8 cellular contexts compared by ENCODE assay signal in the genomic region with DNA sequence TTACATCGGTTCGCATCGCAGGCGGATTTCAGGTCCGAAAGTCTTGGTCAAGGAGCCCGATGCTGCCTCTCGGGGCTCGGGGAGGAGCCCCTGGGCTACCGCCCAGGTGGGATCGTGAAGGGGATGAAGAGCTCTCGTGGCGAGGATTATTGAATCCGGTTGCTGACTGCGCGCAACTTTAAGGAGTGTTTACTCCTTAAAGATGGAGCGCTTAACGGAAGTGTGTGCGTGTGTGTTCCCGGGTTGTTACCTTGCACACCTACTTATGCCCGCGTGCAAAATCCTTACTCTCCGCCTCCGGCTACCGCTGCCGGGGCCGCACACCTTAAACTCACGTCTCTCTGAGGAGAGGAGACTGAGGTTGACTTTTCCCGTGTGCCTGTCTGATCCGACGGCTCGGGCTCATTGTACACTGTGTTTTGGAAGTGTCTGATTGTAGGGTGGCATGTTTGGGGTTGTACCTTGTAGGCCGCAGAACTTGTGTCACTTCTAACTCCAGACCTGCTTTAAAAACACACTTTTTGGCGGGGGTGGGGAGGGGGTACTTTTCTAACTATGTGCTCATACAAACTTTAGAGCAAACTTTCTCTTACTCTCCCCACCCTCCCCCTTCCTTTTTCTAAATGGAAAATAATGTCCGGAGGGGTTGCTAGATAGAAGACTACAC. TPM values are rescaled to one million over a fixed set of nuclear protein-coding genes. Genes with fewer than 3 reads are reported as not detected.
DNase-seq lines count a peak whose midpoint lies in the region; ATAC-seq, FAIRE-seq and TF ChIP-seq lines count a peak whose summit lies in the region.
"Not testable (repeated sequence)": the region's sequence is repeated elsewhere in the genome, so short reads cannot be mapped to it uniquely, and the experiment has no call there.

No MANE protein-coding gene starts in this region.

- TF ChIP-seq CTCF in OCI-LY1 (IDR thresholded peaks at IDR 0.05; ENCODE audit: low read length); smooth muscle cell (IDR thresholded peaks at IDR 0.05; ENCODE audit: borderline replicate concordance, insufficient read depth, poor library complexity, severe bottlenecking): not testable (repeated sequence)

- H3K27me3 Mint-ChIP-seq in activated T-cell treated with anti-CD3 and anti-CD28 coated beads, Interleukin-2, amount 50 U/mL, for 4 hours (ENCODE audit: low read depth); central memory CD8-positive, alpha-beta T cell: not testable (repeated sequence)

- H3K27ac ChIP-seq in OCI-LY1 (ENCODE audit: low read depth, low read length, poor library complexity, severe bottlenecking) (peak overlapping the region; percentile 86), mesenchymal stem cell (ENCODE audit: low read length, poor library complexity, severe bottlenecking) (peak overlapping the region; percentile 78), aorta (ENCODE audit: low read depth in 1 of 2, low read length in 2 of 2) (peak overlapping the region; percentile 2 to 87)
- not testable (repeated sequence) for H3K27ac ChIP-seq in smooth muscle cell (ENCODE audit: low read depth)

- not testable (repeated sequence) for H2AFZ ChIP-seq in OCI-LY1 (ENCODE audit: low read length)
- H2AFZ ChIP-seq in mesenchymal stem cell (ENCODE audit: low read depth, low read length) (peak overlapping the region; percentile 89), smooth muscle cell (ENCODE audit: low read depth) (peak overlapping the region; percentile 71)

- H3K4me3 ChIP-seq in OCI-LY1 (ENCODE audit: low read depth, low read length, poor library complexity, severe bottlenecking), result peak overlapping the region; percentile 84
- peak overlapping the region; percentile 78 to 91 for H3K4me3 ChIP-seq in mesenchymal stem cell (ENCODE audit: insufficient read depth in 1 of 2, low read depth in 1 of 2, low read length in 2 of 2)
- peak overlapping the region; percentile 69 for H3K4me3 ChIP-seq in smooth muscle cell
- H3K4me3 ChIP-seq in aorta (ENCODE audit: low read length in 2 of 2), result peak overlapping the region; percentile 31 to 46

- not testable (repeated sequence) for H3K9me2 ChIP-seq in OCI-LY1 (ENCODE audit: low read depth, low read length)

- H3K4me2 ChIP-seq in OCI-LY1 (ENCODE audit: low read length), result peak overlapping the region; percentile 74
- peak overlapping the region; percentile 72 for H3K4me2 ChIP-seq in mesenchymal stem cell (ENCODE audit: low read length, poor library complexity, severe bottlenecking)
- peak overlapping the region; percentile 97 for H3K4me2 ChIP-seq in smooth muscle cell

- peaks cover 21% of the 10 kb centered on the region for H3K4me1 Mint-ChIP-seq in activated T-cell treated with anti-CD3 and anti-CD28 coated beads, Interleukin-2, amount 50 U/mL, for 4 hours (ENCODE audit: low read depth)
- peaks cover 37% of the 10 kb centered on the region for H3K4me1 Mint-ChIP-seq in central memory CD8-positive, alpha-beta T cell

- H3K79me1 ChIP-seq in mesenchymal stem cell (replicated peaks; ENCODE audit: low read length, poor library complexity, severe bottlenecking), result not testable (repeated sequence)

- peak overlapping the region; percentile 75 to 87 for H3K18ac ChIP-seq in mesenchymal stem cell (ENCODE audit: low read depth in 1 of 2, low read length in 2 of 2)

- H4K91ac ChIP-seq in mesenchymal stem cell (ENCODE audit: low read length), result peak overlapping the region; percentile 80

- peak overlapping the region in 1 of 2 experiments; percentile 79 for H3K14ac ChIP-seq in mesenchymal stem cell (ENCODE audit: low read length in 2 of 2)

- peak overlapping the region; percentile 89 for H3K4me3 Mint-ChIP-seq in activated T-cell treated with anti-CD3 and anti-CD28 coated beads, Interleukin-2, amount 50 U/mL, for 4 hours
- H3K4me3 Mint-ChIP-seq in central memory CD8-positive, alpha-beta T cell, result peak overlapping the region; percentile 91

- H2BK120ac ChIP-seq in mesenchymal stem cell (ENCODE audit: low read depth, low read length), result peak overlapping the region; percentile 97

- H3K23ac ChIP-seq in mesenchymal stem cell (ENCODE audit: low read length in 2 of 2), result not testable (repeated sequence)

- H3F3A ChIP-seq in OCI-LY1 (ENCODE audit: insufficient read depth, low read length); smooth muscle cell (ENCODE audit: low read depth): not testable (repeated sequence)

- WGBS in mesenchymal stem cell, result 19% methylated on average over 25 of the region's 34 CpGs
- WGBS in smooth muscle cell (ENCODE audit: low lambda C conversion rate), result 19% methylated on average over 33 of the region's 34 CpGs
- WGBS in aorta, 2 donors, result 6 to 8% methylated on average over 30 to 33 of the region's 34 CpGs

- DNase-seq in GM12892 (ENCODE audit: insufficient read length), result peak; percentile 16
- DNase-seq in activated T-cell treated with anti-CD3 and anti-CD28 coated beads, Interleukin-2, amount 50 U/mL, for 4 hours, result peak; percentile 5
- DNase-seq in central memory CD8-positive, alpha-beta T cell (ENCODE audit: low spot score in 2 of 2); mesenchymal stem cell; smooth muscle cell (lab: John Stamatoyannopoulos, UW; ENCODE audit: unreplicated experiment): not testable (repeated sequence)
- DNase-seq in head of caudate nucleus, result peak in 26 of 42 donors; percentile 8 to 56 (median 18)
- DNase-seq in aorta, result peak in 1 of 2 donors; percentile 44

- not testable (repeated sequence) for H3K36me3 ChIP-seq in OCI-LY1 (ENCODE audit: insufficient read depth, low read length); smooth muscle cell (ENCODE audit: low read depth); aorta (ENCODE audit: control insufficient read depth in 1 of 2, insufficient read depth in 2 of 2, low read length in 1 of 2)
- peaks cover 3 to 12% of the 10 kb centered on the region in 2 experiments for H3K36me3 ChIP-seq in mesenchymal stem cell (ENCODE audit: control insufficient read depth in 1 of 2, insufficient read depth in 2 of 2, low read depth in 1 of 2, low read length in 2 of 2)

- not testable (repeated sequence) for H3K9me3 ChIP-seq in OCI-LY1 (ENCODE audit: low read length); mesenchymal stem cell (ENCODE audit: control insufficient read depth, low read length); smooth muscle cell (replicated peaks; ENCODE audit: low read depth); aorta (ENCODE audit: control insufficient read depth, low read length)

- peak overlapping the region; percentile 93 for H2BK15ac ChIP-seq in mesenchymal stem cell (ENCODE audit: low read depth, poor library complexity, severe bottlenecking)

- FAIRE-seq in GM12892 (lab: Jason Lieb, UNC), result peak; percentile 57

- peak overlapping the region; percentile 91 for H3K27ac Mint-ChIP-seq in central memory CD8-positive, alpha-beta T cell (ENCODE audit: low read depth)

- H3K27me3 ChIP-seq in OCI-LY1 (ENCODE audit: insufficient read depth, low read length); mesenchymal stem cell (ENCODE audit: control insufficient read depth in 1 of 2, insufficient read depth in 1 of 2, low read length in 2 of 2); smooth muscle cell (ENCODE audit: low read depth); aorta (ENCODE audit: control insufficient read depth in 1 of 2, insufficient read depth in 2 of 2, low read length in 1 of 2): not testable (repeated sequence)

- H3K79me2 ChIP-seq in OCI-LY1 (ENCODE audit: insufficient read depth, low read length), result peaks cover 11% of the 10 kb centered on the region
- H3K79me2 ChIP-seq in smooth muscle cell (ENCODE audit: low read depth), result not testable (repeated sequence)

- H3K9ac ChIP-seq in OCI-LY1 (ENCODE audit: low read length) (peak overlapping the region; percentile 90), mesenchymal stem cell (ENCODE audit: low read length) (peak overlapping the region; percentile 88), smooth muscle cell (ENCODE audit: low read depth) (peak overlapping the region; percentile 55)

- intact Hi-C loops in head of caudate nucleus (cut with DNase I); aorta (cut with DNase I): not testable (repeated sequence)

- not testable (repeated sequence) for TF ChIP-seq POLR2A in GM12892 (IDR thresholded peaks at IDR 0.05; ENCODE audit: low read depth, low read length)

- peak overlapping the region; percentile 66 for H2BK5ac ChIP-seq in mesenchymal stem cell (ENCODE audit: low read depth, low read length, poor library complexity, severe bottlenecking)

- H2AK5ac ChIP-seq in mesenchymal stem cell (ENCODE audit: low read length, severe bottlenecking), result not testable (repeated sequence)

- peaks cover 38% of the 10 kb centered on the region for H3K4me1 ChIP-seq in OCI-LY1 (ENCODE audit: insufficient read depth, low read length, severe bottlenecking)
- not testable (repeated sequence) for H3K4me1 ChIP-seq in mesenchymal stem cell (ENCODE audit: control insufficient read depth, insufficient read depth, low read depth, low read length); smooth muscle cell (ENCODE audit: low read depth); aorta (ENCODE audit: control insufficient read depth in 1 of 2, insufficient read depth in 2 of 2, low read length in 2 of 2)

- not testable (repeated sequence) for H2BK12ac ChIP-seq in mesenchymal stem cell (ENCODE audit: low read length in 2 of 2)

- H4K8ac ChIP-seq in mesenchymal stem cell (ENCODE audit: low read length), result peak overlapping the region; percentile 94

- not testable (repeated sequence) for H4K20me1 ChIP-seq in OCI-LY1 (ENCODE audit: insufficient read depth, low read length); smooth muscle cell (ENCODE audit: low read depth)

- ATAC-seq in activated T-cell treated with anti-CD3 and anti-CD28 coated beads, Interleukin-2, amount 50 U/mL, for 4 hours, result peak; percentile 32 to 52
- peak; percentile 27 for ATAC-seq in central memory CD8-positive, alpha-beta T cell (replicated peaks; ENCODE audit: extremely low read depth, poor library complexity, severe bottlenecking)
- ATAC-seq in aorta (ENCODE audit: low FRiP score), result peak; percentile 47

- peak overlapping the region in 1 of 2 experiments; percentile 80 for H3K4ac ChIP-seq in mesenchymal stem cell (ENCODE audit: low read depth in 1 of 2, low read length in 2 of 2)

- H3K36me3 Mint-ChIP-seq in activated T-cell treated with anti-CD3 and anti-CD28 coated beads, Interleukin-2, amount 50 U/mL, for 4 hours (ENCODE audit: insufficient read depth); central memory CD8-positive, alpha-beta T cell (ENCODE audit: insufficient read depth): not testable (repeated sequence)

- H3K9me3 Mint-ChIP-seq in activated T-cell treated with anti-CD3 and anti-CD28 coated beads, Interleukin-2, amount 50 U/mL, for 4 hours; central memory CD8-positive, alpha-beta T cell: not testable (repeated sequence)

RNA-seq across cellular contexts. Expression of a gene that starts 38.3 kb away (rescaled TPM):
- polyA plus RNA-seq in GM12892 (2012; ENCODE audit: missing spikeins), result 9.4 TPM
- 1 to 10 TPM; 4.2 to 4.8 (median 4.7) TPM for total RNA-seq in activated T-cell treated with anti-CD3 and anti-CD28 coated beads, Interleukin-2, amount 50 U/mL, for 4 hours
- 7.8 TPM for polyA plus RNA-seq in mesenchymal stem cell (2013, experiment 1 of 2)
- polyA plus RNA-seq in mesenchymal stem cell (2013, experiment 2 of 2), result 7.4 TPM
- total RNA-seq in smooth muscle cell (5.2 and 9.7 TPM in 2 replicates), aorta (10 to 100 TPM; 18.8 to 32.4 TPM)
- polyA plus RNA-seq in smooth muscle cell (17.9 and 25.4 TPM in 2 replicates), aorta (10 to 100 TPM; 16.6 to 16.8 TPM)
